29 cellular contexts compared by ENCODE assay signal in the genomic region with DNA sequence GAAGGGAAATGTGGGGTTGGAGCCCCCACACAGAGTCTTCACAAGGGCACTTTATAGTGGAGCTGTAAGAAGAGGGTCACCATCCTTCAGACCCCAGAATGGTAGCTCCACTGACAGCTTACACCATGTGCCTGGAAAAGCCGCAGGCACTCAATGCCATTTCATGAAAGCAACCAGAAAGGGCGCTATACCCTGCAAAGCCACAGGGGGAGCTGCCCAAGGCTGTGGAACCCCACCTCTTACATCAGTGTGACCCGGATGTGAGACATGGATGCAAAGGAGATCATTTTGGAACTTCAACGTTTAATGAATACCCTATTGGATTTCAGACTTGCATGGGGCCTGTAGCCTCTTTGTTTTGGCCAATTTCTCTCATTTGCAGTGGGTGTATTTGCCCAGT.
DNase-seq lines count a peak whose midpoint lies in the region; ATAC-seq and TF ChIP-seq lines count a peak whose summit lies in the region.
"Had no signal": no experiment of that assay in that cellular context is flagged by ENCODE, and none has a peak within 500 bp of the region (broad histone marks: within the 10 kb centered on the region; RNA-seq: fewer than 3 reads in every experiment).

No MANE protein-coding gene starts in this region.

- H3K4me1 ChIP-seq in MM.1S (ENCODE audit: low read length) (no peaks in the 10 kb centered on the region), heart right ventricle (no peaks in the 10 kb centered on the region)
- H3K4me1 ChIP-seq: Caco-2, foreskin keratinocyte, SJSA1 had no signal

- no peaks in the 10 kb centered on the region for H3K79me2 ChIP-seq in MM.1S (ENCODE audit: low read length)
- H3K79me2 ChIP-seq: hepatocyte had no signal

- no peak overlapping the region for H3K9ac ChIP-seq in MM.1S (ENCODE audit: low read length)

- H3K4me1 Mint-ChIP-seq in activated naive CD4-positive, alpha-beta T cell treated with anti-CD3 and anti-CD28 coated beads for 36 hours (ENCODE audit: low read depth): no peaks in the 10 kb centered on the region
- no peaks in the 10 kb centered on the region for H3K4me1 Mint-ChIP-seq in type B pancreatic cell (ENCODE audit: unreplicated experiment)
- H3K4me1 Mint-ChIP-seq: activated CD4-positive, alpha-beta T cell treated with anti-CD3 and anti-CD28 coated beads, Interleukin-2, amount 10 ng/mL, durations not matched to agents 24 days and 14 days; activated naive CD4-positive, alpha-beta T cell treated with anti-CD3 and anti-CD28 coated beads, Interleukin-2, amount 10 ng/mL, durations not matched to agents 7 days and 5 days; stimulated activated naive B cell treated with anti-CD40 and anti-IgM and Interleukin-4, amounts not matched to agents 10 μg/mL and 1 μg/mL and 100 μg/mL, for 72 hours had no signal

- no peak overlapping the region for H3K27ac Mint-ChIP-seq in activated naive CD4-positive, alpha-beta T cell treated with anti-CD3 and anti-CD28 coated beads for 36 hours
- no peak overlapping the region for H3K27ac Mint-ChIP-seq in type B pancreatic cell
- H3K27ac Mint-ChIP-seq: activated CD4-positive, alpha-beta T cell treated with anti-CD3 and anti-CD28 coated beads, Interleukin-2, amount 10 ng/mL, durations not matched to agents 24 days and 14 days; activated naive CD4-positive, alpha-beta T cell treated with anti-CD3 and anti-CD28 coated beads, Interleukin-2, amount 10 ng/mL, durations not matched to agents 7 days and 5 days; effector memory CD8-positive, alpha-beta T cell; memory B cell; progenitor cell of endocrine pancreas; stimulated activated naive B cell treated with anti-CD40 and anti-IgM and Interleukin-4, amounts not matched to agents 10 μg/mL and 1 μg/mL and 100 μg/mL, for 72 hours; T-helper 1 cell treated with Interleukin-12 subunit alpha and Interleukin-12 subunit beta and Interleukin-4 antibody, amounts not matched to agents 30 μg/mL and 1 μg/mL, for 36 hours had no signal

- H3K9me3 Mint-ChIP-seq in activated naive CD4-positive, alpha-beta T cell treated with anti-CD3 and anti-CD28 coated beads for 36 hours: peaks cover 5% of the 10 kb centered on the region
- H3K9me3 Mint-ChIP-seq in type B pancreatic cell: no peaks in the 10 kb centered on the region

- no peak overlapping the region for H2AFZ ChIP-seq in MM.1S (ENCODE audit: low read length)
- H2AFZ ChIP-seq: hepatocyte had no signal

- H3K4me2 ChIP-seq in MM.1S (ENCODE audit: low read depth, low read length): no peak overlapping the region
- H3K4me2 ChIP-seq: hepatocyte had no signal

- H3F3A ChIP-seq in MM.1S (ENCODE audit: insufficient read depth, low read length): no peaks in the 10 kb centered on the region

- peak; percentile 6 for DNase-seq in activated naive CD4-positive, alpha-beta T cell treated with anti-CD3 and anti-CD28 coated beads for 36 hours
- DNase-seq in activated naive CD4-positive, alpha-beta T cell treated with Interleukin-2 at 50 U/mL for 16 hours: no peak
- DNase-seq in MM.1S (no peak), choroid plexus epithelial cell (ENCODE audit: low read depth) (no peak), type B pancreatic cell (ENCODE audit: extremely low spot score, unreplicated experiment) (no peak), heart right ventricle (no peak)
- DNase-seq: activated CD4-positive, alpha-beta T cell treated with anti-CD3 and anti-CD28 coated beads, Interleukin-2, amount 10 ng/mL, durations not matched to agents 24 days and 14 days; activated naive CD4-positive, alpha-beta T cell treated with anti-CD3 and anti-CD28 coated beads, Interleukin-2, amount 10 ng/mL, durations not matched to agents 7 days and 5 days; Caco-2; cortex of kidney; effector memory CD8-positive, alpha-beta T cell; foreskin keratinocyte; GOT3; KG1; left colon; NCI-H1436 treated with DMSO at 0.1 percent for 48 hours; NCI-H345; stimulated activated CD4-positive, alpha-beta T cell treated with anti-CD3 and anti-CD28 coated beads, Interleukin-15, amount 100 ng/mL, for 24 hours; stimulated activated naive B cell treated with anti-CD40 and anti-IgM and Interleukin-4, amounts not matched to agents 10 μg/mL and 1 μg/mL and 100 μg/mL, for 72 hours had no signal

- H3K36me3 Mint-ChIP-seq in activated naive CD4-positive, alpha-beta T cell treated with anti-CD3 and anti-CD28 coated beads for 36 hours (ENCODE audit: low read depth): no peaks in the 10 kb centered on the region
- no peaks in the 10 kb centered on the region for H3K36me3 Mint-ChIP-seq in type B pancreatic cell
- H3K36me3 Mint-ChIP-seq: activated naive CD4-positive, alpha-beta T cell treated with anti-CD3 and anti-CD28 coated beads, Interleukin-2, amount 10 ng/mL, durations not matched to agents 7 days and 5 days had no signal

- no peaks in the 10 kb centered on the region for H3K9me2 ChIP-seq in MM.1S (replicated peaks; ENCODE audit: insufficient read depth, low read length)

- H3K27ac ChIP-seq in MM.1S (ENCODE audit: low read length) (no peak overlapping the region), heart right ventricle (no peak overlapping the region)
- H3K27ac ChIP-seq: C4-2B, foreskin keratinocyte, hepatocyte, neutrophil, SJSA1 had no signal

- no peak overlapping the region for H3K4me3 Mint-ChIP-seq in activated naive CD4-positive, alpha-beta T cell treated with anti-CD3 and anti-CD28 coated beads for 36 hours
- H3K4me3 Mint-ChIP-seq in type B pancreatic cell: no peak overlapping the region
- H3K4me3 Mint-ChIP-seq: activated CD4-positive, alpha-beta T cell treated with anti-CD3 and anti-CD28 coated beads, Interleukin-2, amount 10 ng/mL, durations not matched to agents 24 days and 14 days; activated naive CD4-positive, alpha-beta T cell treated with anti-CD3 and anti-CD28 coated beads, Interleukin-2, amount 10 ng/mL, durations not matched to agents 7 days and 5 days; effector memory CD8-positive, alpha-beta T cell; memory B cell; stimulated activated naive B cell treated with anti-CD40 and anti-IgM and Interleukin-4, amounts not matched to agents 10 μg/mL and 1 μg/mL and 100 μg/mL, for 72 hours; T-helper 1 cell treated with Interleukin-12 subunit alpha and Interleukin-12 subunit beta and Interleukin-4 antibody, amounts not matched to agents 30 μg/mL and 1 μg/mL, for 36 hours had no signal

- WGBS in heart right ventricle, 2 donors: 82% methylated on average over 4 of the region's 4 CpGs

- CTCF ChIA-PET in activated naive CD4-positive, alpha-beta T cell treated with anti-CD3 and anti-CD28 coated beads for 36 hours (lab: Charles Lee): no interaction called here

- intact Hi-C loops in activated naive CD4-positive, alpha-beta T cell treated with anti-CD3 and anti-CD28 coated beads for 36 hours (cut with micrococcal nuclease): no loop called here
- intact Hi-C loops in heart right ventricle (cut with DNase I): no loop called here

- H3K27me3 Mint-ChIP-seq in activated naive CD4-positive, alpha-beta T cell treated with anti-CD3 and anti-CD28 coated beads for 36 hours (ENCODE audit: low read depth): no peaks in the 10 kb centered on the region
- H3K27me3 Mint-ChIP-seq in type B pancreatic cell: no peaks in the 10 kb centered on the region
- H3K27me3 Mint-ChIP-seq: activated CD4-positive, alpha-beta T cell treated with anti-CD3 and anti-CD28 coated beads, Interleukin-2, amount 10 ng/mL, durations not matched to agents 24 days and 14 days; activated naive CD4-positive, alpha-beta T cell treated with anti-CD3 and anti-CD28 coated beads, Interleukin-2, amount 10 ng/mL, durations not matched to agents 7 days and 5 days; effector memory CD8-positive, alpha-beta T cell; memory B cell; progenitor cell of endocrine pancreas; stimulated activated naive B cell treated with anti-CD40 and anti-IgM and Interleukin-4, amounts not matched to agents 10 μg/mL and 1 μg/mL and 100 μg/mL, for 72 hours had no signal

- H3K4me3 ChIP-seq in MM.1S (ENCODE audit: low read length) (no peak overlapping the region), choroid plexus epithelial cell (ENCODE audit: low read depth, low read length) (no peak overlapping the region), heart right ventricle (no peak overlapping the region)
- H3K4me3 ChIP-seq: hepatocyte, SJSA1 had no signal

- ATAC-seq in HG02885 (IDR thresholded peaks at IDR 0.05; ENCODE audit: poor library complexity, unreplicated experiment) (no peak), HG02610 (IDR thresholded peaks at IDR 0.05; ENCODE audit: unreplicated experiment) (no peak), heart right ventricle (no peak)
- ATAC-seq: effector memory CD8-positive, alpha-beta T cell; esophagus mucosa; foreskin keratinocyte; left colon; stimulated activated naive B cell treated with anti-CD40 and anti-IgM and Interleukin-4, amounts not matched to agents 10 μg/mL and 1 μg/mL and 100 μg/mL, for 72 hours had no signal

- no peaks in the 10 kb centered on the region for H4K20me1 ChIP-seq in MM.1S (ENCODE audit: insufficient read depth, low read length)

- H3K27me3 ChIP-seq in MM.1S (replicated peaks; ENCODE audit: insufficient read depth, low read length) (no peaks in the 10 kb centered on the region), heart right ventricle (no peaks in the 10 kb centered on the region)
- H3K27me3 ChIP-seq: foreskin keratinocyte, hepatocyte, neutrophil, SJSA1 had no signal

- H3K36me3 ChIP-seq in MM.1S (replicated peaks; ENCODE audit: insufficient read depth, low read length): no peaks in the 10 kb centered on the region
- H3K36me3 ChIP-seq in heart right ventricle: no peaks in the 10 kb centered on the region
- H3K36me3 ChIP-seq: neutrophil, SJSA1 had no signal

- TF ChIP-seq CTCF in MM.1S (IDR thresholded peaks at IDR 0.05; ENCODE audit: low read length) (peak; percentile 19), choroid plexus epithelial cell (conservative IDR thresholded peaks at IDR 0.05; ENCODE audit: low read depth, low read length) (peak; percentile 17), type B pancreatic cell (conservative IDR thresholded peaks at IDR 0.05) (peak; percentile 37), heart right ventricle (IDR thresholded peaks at IDR 0.05) (no peak)

- H3K9me3 ChIP-seq in MM.1S (replicated peaks; ENCODE audit: insufficient read depth, low read length) (no peaks in the 10 kb centered on the region), heart right ventricle (peaks cover 0 to 40% (median 3%) of the 10 kb centered on the region in 11 donors)
- H3K9me3 ChIP-seq: Caco-2, neutrophil had no signal

Comparison
In these comparisons a context has a peak if more than half of its experiments do, and no peak if none do; other contexts are left out.
1. CTCF ChIP-seq: peak in MM.1S (single experiment), choroid plexus epithelial cell (single experiment) and type B pancreatic cell (single experiment); none in heart right ventricle (0 of 9).